8 cellular contexts compared by ENCODE assay signal in the genomic region with DNA sequence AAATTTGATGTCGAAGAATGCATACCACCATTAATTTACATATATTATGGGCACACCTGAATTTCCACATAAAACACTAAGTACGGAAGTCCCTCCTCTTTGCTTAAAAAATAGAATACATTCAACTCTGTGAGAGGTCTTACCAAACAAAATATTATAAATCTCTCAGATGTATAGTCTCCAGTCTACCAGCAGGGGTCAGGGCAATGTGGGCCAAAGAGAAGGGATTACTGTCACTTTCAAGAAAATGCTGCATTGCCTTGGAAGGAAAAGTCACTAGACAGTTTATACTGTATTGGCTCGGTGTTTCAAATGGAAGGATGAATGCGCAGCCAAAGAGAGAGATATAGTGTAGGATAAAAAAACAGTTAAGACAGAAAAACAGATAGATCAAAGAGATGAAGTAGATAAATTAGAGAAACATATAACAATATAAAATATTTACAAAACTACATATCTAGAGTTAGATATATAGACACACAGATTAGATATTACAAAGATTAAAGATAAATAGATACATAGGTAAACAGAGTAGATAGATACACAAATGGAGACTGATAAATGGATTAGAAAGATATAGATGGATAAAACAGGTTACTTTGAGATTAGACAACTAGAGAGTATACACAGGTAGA. TPM values are rescaled to one million over a fixed set of nuclear protein-coding genes. Genes with fewer than 3 reads are reported as not detected.
DNase-seq lines count a peak whose midpoint lies in the region; ATAC-seq and TF ChIP-seq lines count a peak whose summit lies in the region.

No MANE protein-coding gene starts in this region.

- no peaks in the 10 kb centered on the region for H3K9me3 Mint-ChIP-seq in naive thymus-derived CD4-positive, alpha-beta T cell

- H3K27ac Mint-ChIP-seq in naive thymus-derived CD4-positive, alpha-beta T cell: no peak overlapping the region

- H3K27me3 ChIP-seq in WERI-Rb-1 (ENCODE audit: insufficient read depth, low read depth, severe bottlenecking): no peaks in the 10 kb centered on the region
- no peaks in the 10 kb centered on the region for H3K27me3 ChIP-seq in naive thymus-derived CD4-positive, alpha-beta T cell (ENCODE audit: control insufficient read depth in 2 of 2, insufficient read depth in 2 of 2, low read length in 2 of 2)

- no peaks in the 10 kb centered on the region for H3K4me1 ChIP-seq in naive thymus-derived CD4-positive, alpha-beta T cell (ENCODE audit: control insufficient read depth in 2 of 2, insufficient read depth in 2 of 2, low read length in 2 of 2)

- no peaks in the 10 kb centered on the region for H3K9me3 ChIP-seq in WERI-Rb-1 (ENCODE audit: severe bottlenecking)
- no peaks in the 10 kb centered on the region for H3K9me3 ChIP-seq in naive thymus-derived CD4-positive, alpha-beta T cell (ENCODE audit: control insufficient read depth in 2 of 3, low read length in 3 of 3)

- peak; percentile 88 for TF ChIP-seq CTCF in AG09319 (IDR thresholded peaks at IDR 0.05; ENCODE audit: low read depth, low read length)
- peak; percentile 58 for TF ChIP-seq CTCF in GM13976 (IDR thresholded peaks at IDR 0.05; ENCODE audit: borderline replicate concordance, control extremely low read depth, extremely low read depth, insufficient read depth, missing control alignments)
- TF ChIP-seq CTCF in WERI-Rb-1 (IDR thresholded peaks at IDR 0.05; ENCODE audit: low read depth, low read length): peak; percentile 49; the same call in 1 of the 2 replicates

- peaks cover 45% of the 10 kb centered on the region for H3K36me3 ChIP-seq in WERI-Rb-1
- peaks cover 0 to 46% (median 11%) of the 10 kb centered on the region in 3 experiments for H3K36me3 ChIP-seq in naive thymus-derived CD4-positive, alpha-beta T cell (ENCODE audit: control insufficient read depth in 2 of 3, insufficient read depth in 3 of 3, low read length in 3 of 3)

- no peaks in the 10 kb centered on the region for H3K27me3 Mint-ChIP-seq in naive thymus-derived CD4-positive, alpha-beta T cell

- peaks cover 12 to 55% (median 19%) of the 10 kb centered on the region in 5 donors for H3K36me3 Mint-ChIP-seq in naive thymus-derived CD4-positive, alpha-beta T cell

- H3K4me3 Mint-ChIP-seq in naive thymus-derived CD4-positive, alpha-beta T cell: no peak overlapping the region

- ATAC-seq in HG02798 (IDR thresholded peaks at IDR 0.05; ENCODE audit: poor library complexity, unreplicated experiment) (peak; percentile 87), HG02970 (IDR thresholded peaks at IDR 0.05; ENCODE audit: low FRiP score, unreplicated experiment) (no peak)
- ATAC-seq in naive thymus-derived CD4-positive, alpha-beta T cell: peak; percentile 82

- intact Hi-C loops in naive thymus-derived CD4-positive, alpha-beta T cell (cut with micrococcal nuclease): loop anchor here (1.0 to 5.0 kb wide), 4 partner anchors 21 to 772 kb away; partner anchors contain the start of genes SAAL1 (in 2 of the 2) and SERGEF (in 1 of the 2)

- no peak overlapping the region for H3K4me3 ChIP-seq in WERI-Rb-1 (ENCODE audit: low read depth, low read length)
- no peak overlapping the region for H3K4me3 ChIP-seq in naive thymus-derived CD4-positive, alpha-beta T cell (ENCODE audit: low read length)

- no peak for DNase-seq in AG09319 (ENCODE audit: extremely low read depth, low read depth)
- peak; percentile 68 for DNase-seq in GM13976 (ENCODE audit: low spot score)
- peak; percentile 71 for DNase-seq in NCI-H2029 treated with DMSO at 0.1 percent for 48 hours (lab: John Stamatoyannopoulos, UW)
- DNase-seq in WERI-Rb-1: peak; percentile 60
- peak; percentile 77 for DNase-seq in epidermal melanocyte (ENCODE audit: insufficient read length, low spot score)
- DNase-seq in naive thymus-derived CD4-positive, alpha-beta T cell: peak in 8 of 9 donors; percentile 23 to 65 (median 49)

- H3K4me1 Mint-ChIP-seq in naive thymus-derived CD4-positive, alpha-beta T cell: peaks cover 0 to 11% (median 3%) of the 10 kb centered on the region in 7 donors

- H3K27ac ChIP-seq in WERI-Rb-1: no peak overlapping the region
- no peak overlapping the region for H3K27ac ChIP-seq in naive thymus-derived CD4-positive, alpha-beta T cell (ENCODE audit: low read depth, low read length)

- in situ Hi-C loops in GM13976 (cut with MboI; ENCODE audit: low sequenced_read_pairs, unreplicated experiment): no loop called here

- CTCF ChIA-PET in naive thymus-derived CD4-positive, alpha-beta T cell (lab: Charles Lee): interaction anchor here (0.6 to 2.4 kb wide), 6 partner anchors 9 to 777 kb away, joined by 3 to 14 read pairs (median 4); partner anchors contain the start of gene SAAL1

- POLR2A ChIA-PET in naive thymus-derived CD4-positive, alpha-beta T cell (lab: Charles Lee): no interaction called here

RNA-seq across cellular contexts. Expression of gene SERGEF, which starts 20.9 kb away (rescaled TPM):
- total RNA-seq in naive thymus-derived CD4-positive, alpha-beta T cell: 10 to 100 TPM; 35.0 to 57.7 (median 52.9) TPM
- 10 to 100 TPM; 77.0 to 93.5 TPM for polyA plus RNA-seq in naive thymus-derived CD4-positive, alpha-beta T cell

RNA-seq across cellular contexts. Expression of gene TPH1, which starts 54.2 kb away (rescaled TPM):
- 1 to 10 TPM in 2 of 5 experiments, under 1 TPM in 3; 0.41 to 2.7 (median 0.92) TPM for total RNA-seq in naive thymus-derived CD4-positive, alpha-beta T cell
- polyA plus RNA-seq in naive thymus-derived CD4-positive, alpha-beta T cell: under 1 TPM in 1 of 2 donors, not detected in 1; 0.06 TPM
